In genomic region chr16:50683689-50684374, GRCh38 we compare ENCODE assay signal across 8 cellular contexts. TPM values are rescaled to one million over a fixed set of nuclear protein-coding genes. Genes with fewer than 3 reads are reported as not detected.
DNase-seq lines count a peak whose midpoint lies in the region; ATAC-seq and TF ChIP-seq lines count a peak whose summit lies in the region.

No MANE protein-coding gene starts in this region.

- TF ChIP-seq POLR2A in GM19193 (IDR thresholded peaks at IDR 0.05; ENCODE audit: extremely low read depth, insufficient read depth, insufficient read length), result peak; percentile 22

- H3K9me3 ChIP-seq in BLaER1 treated with 17β-estradiol and CSF1 and Interleukin-3, amounts not matched to agents 10 nM and 100 nM (replicated peaks in 1 of 11), result no peaks in the 10 kb centered on the region

- H3K27ac ChIP-seq in BLaER1 treated with 17β-estradiol and CSF1 and Interleukin-3, amounts not matched to agents 10 nM and 100 nM, result peak overlapping the region; percentile 61 to 91 (median 82); a peak in 21 of 22 replicates

- H3K4me1 ChIP-seq in BLaER1 treated with 17β-estradiol and CSF1 and Interleukin-3, amounts not matched to agents 10 nM and 100 nM, result peaks cover 68 to 90% (median 76%) of the 10 kb centered on the region in 10 experiments

- H3K4me2 ChIP-seq in BLaER1 treated with 17β-estradiol and CSF1 and Interleukin-3, amounts not matched to agents 10 nM and 100 nM, result peak overlapping the region; percentile 83 to 98 (median 92)

- peak; percentile 57 for ATAC-seq in HG03103 (IDR thresholded peaks at IDR 0.05; ENCODE audit: low read depth, unreplicated experiment)

- H3K27me3 ChIP-seq in BLaER1 treated with 17β-estradiol and CSF1 and Interleukin-3, amounts not matched to agents 10 nM and 100 nM, result no peaks in the 10 kb centered on the region

- H3K4me3 ChIP-seq in BLaER1 treated with 17β-estradiol and CSF1 and Interleukin-3, amounts not matched to agents 10 nM and 100 nM, result peak overlapping the region in 8 of 10 experiments; percentile 17 to 47 (median 32); a peak in 8 of 20 replicates

- peak overlapping the region; percentile 29 to 74 (median 67); a peak in 20 of 22 replicates for H3K9ac ChIP-seq in BLaER1 treated with 17β-estradiol and CSF1 and Interleukin-3, amounts not matched to agents 10 nM and 100 nM

- DNase-seq in UCSD-AML1 (lab: John Stamatoyannopoulos, UW; ENCODE audit: unreplicated experiment) (peak; percentile 81), medulla oblongata (ENCODE audit: extremely low spot score) (peak; percentile 68), ureter (ENCODE audit: low spot score) (no peak), AG20443 (ENCODE audit: low spot score) (no peak), NCI-H345 treated with DMSO at 0.1 percent for 48 hours (lab: John Stamatoyannopoulos, UW; ENCODE audit: unreplicated experiment) (no peak)

- H3K36me3 ChIP-seq in BLaER1 treated with 17β-estradiol and CSF1 and Interleukin-3, amounts not matched to agents 10 nM and 100 nM, result peaks cover 0 to 8% (median 0%) of the 10 kb centered on the region in 11 experiments; a peak in 2 of 22 replicates

- no peaks in the 10 kb centered on the region; a peak in 1 of 22 replicates for H4K20me1 ChIP-seq in BLaER1 treated with 17β-estradiol and CSF1 and Interleukin-3, amounts not matched to agents 10 nM and 100 nM

RNA-seq across cellular contexts. Expression of gene SNX20, which starts 2.7 kb away (rescaled TPM):
- 1.8 TPM for total RNA-seq in ureter

RNA-seq across cellular contexts. Expression of gene NOD2, which starts 9.6 kb away (rescaled TPM):
- total RNA-seq in ureter, result 2.2 TPM

RNA-seq across cellular contexts. Expression of gene CYLD, which starts 58.1 kb away (rescaled TPM):
- total RNA-seq in ureter, result 45.7 TPM

Comparison
In these comparisons a context has a peak if more than half of its experiments do, and no peak if none do; other contexts are left out.
1. DNase-seq: peak in UCSD-AML1 (single experiment) and medulla oblongata (single experiment); none in ureter (single experiment), AG20443 (single experiment) and NCI-H345 treated with DMSO at 0.1 percent for 48 hours (single experiment).